25 cellular contexts compared by ENCODE assay signal in genomic region chr10:110175406-110175805, GRCh38. TPM values are rescaled to one million over a fixed set of nuclear protein-coding genes. Genes with fewer than 3 reads are reported as not detected.
DNase-seq lines count a peak whose midpoint lies in the region; ATAC-seq, FAIRE-seq and TF ChIP-seq lines count a peak whose summit lies in the region.
"Had no signal": no experiment of that assay in that cellular context is flagged by ENCODE, and none has a peak within 500 bp of the region (broad histone marks: within the 10 kb centered on the region; RNA-seq: fewer than 3 reads in every experiment).

No MANE protein-coding gene starts in this region.

- DNase-seq in HT1080 (ENCODE audit: low read depth) (peak; percentile 28), astrocyte of the spinal cord (ENCODE audit: low read depth, low spot score) (peak; percentile 0), heart right ventricle (peak in 1 of 2 donors; percentile 23), small intestine (peak; percentile 66), hippocampal formation (lab: John Stamatoyannopoulos, UW) (no peak), HuH-7.5 (ENCODE audit: low spot score) (no peak)
- DNase-seq in activated naive CD4-positive, alpha-beta T cell treated with Interleukin-2 at 50 U/mL for 16 hours, result no peak
- DNase-seq: activated CD4-positive, alpha-beta T cell treated with anti-CD3 and anti-CD28 coated beads, Interleukin-2, amount 10 ng/mL, durations not matched to agents 24 days and 14 days; activated gamma-delta T cell; amniotic stem cell; CD4-positive, alpha-beta memory T cell; DMS153; effector memory CD4-positive, alpha-beta T cell; mesenchymal stem cell; naive B cell; NCI-H187 treated with DMSO at 0.1 percent for 48 hours; NCI-H2227 treated with DMSO at 0.1 percent for 48 hours; NCI-H82; pancreas; stimulated activated CD4-positive, alpha-beta T cell treated with anti-CD3 and anti-CD28 coated beads, Interleukin-1b, Interleukin-23, amount 100 ng/mL, for 48 hours had no signal

- in situ Hi-C loops in astrocyte of the spinal cord (cut with HindIII; ENCODE audit: low sequenced_read_pairs), result no loop called here

- peaks cover 2 to 40% (median 20%) of the 10 kb centered on the region in 9 donors for H3K4me1 ChIP-seq in heart right ventricle
- peaks cover 0 to 2% of the 10 kb centered on the region in 2 donors for H3K4me1 ChIP-seq in small intestine (ENCODE audit: control insufficient read depth in 2 of 2, insufficient read depth in 1 of 2, low read depth in 1 of 2, low read length in 1 of 2)
- H3K4me1 ChIP-seq: pancreas had no signal

- H3K27ac ChIP-seq in heart right ventricle (peak overlapping the region in 9 of 10 donors; percentile 52 to 86 (median 79)), small intestine (ENCODE audit: low read depth in 1 of 2, low read length in 1 of 2) (no peak overlapping the region)
- H3K27ac ChIP-seq: pancreas, SJSA1 had no signal

- H3K36me3 ChIP-seq in heart right ventricle, result no peaks in the 10 kb centered on the region
- no peaks in the 10 kb centered on the region for H3K36me3 ChIP-seq in small intestine (ENCODE audit: control insufficient read depth in 2 of 2, insufficient read depth in 2 of 2, low read length in 2 of 2)
- H3K36me3 ChIP-seq: pancreas, SJSA1 had no signal

- FAIRE-seq in small intestine (lab: Jason Lieb, UNC), result no peak
- FAIRE-seq: G401.6, islet of Langerhans, pancreas had no signal

- TF ChIP-seq CTCF in astrocyte of the spinal cord (IDR thresholded peaks at IDR 0.05; ENCODE audit: low read depth, low read length) (no peak), heart right ventricle (IDR thresholded peaks at IDR 0.05) (no peak)

- peak; percentile 25 to 84 (median 58) for ATAC-seq in heart right ventricle
- ATAC-seq: sciatic nerve; stimulated activated memory B cell treated with anti-CD40 and anti-IgM and Interleukin-4, amounts not matched to agents 10 μg/mL and 1 μg/mL and 100 μg/mL, for 72 hours had no signal

- intact Hi-C loops in heart right ventricle (cut with DNase I), result no loop called here

- H3K9me3 ChIP-seq in heart right ventricle (no peaks in the 10 kb centered on the region), small intestine (ENCODE audit: control insufficient read depth, low read depth) (no peaks in the 10 kb centered on the region)
- H3K9me3 ChIP-seq: pancreas, SJSA1 had no signal

- no peak overlapping the region for H3K4me3 ChIP-seq in astrocyte of the spinal cord (ENCODE audit: low read depth, low read length)
- H3K4me3 ChIP-seq in heart right ventricle, result no peak overlapping the region
- no peak overlapping the region for H3K4me3 ChIP-seq in small intestine (ENCODE audit: low read depth in 1 of 2, low read length in 2 of 2)
- H3K4me3 ChIP-seq: pancreas, SJSA1 had no signal

- 47 to 62% methylated on average over 2 of the region's 2 CpGs for WGBS in heart right ventricle, 2 donors
- WGBS in small intestine, 3 donors, result 31 to 71% (median 58%) methylated on average over 2 of the region's 2 CpGs

- H3K27me3 ChIP-seq in heart right ventricle (peaks cover 0 to 3% (median 0%) of the 10 kb centered on the region in 7 donors), small intestine (ENCODE audit: control insufficient read depth in 2 of 2, insufficient read depth in 2 of 2, low read length in 2 of 2) (no peaks in the 10 kb centered on the region)
- H3K27me3 ChIP-seq: pancreas, SJSA1 had no signal

RNA-seq across cellular contexts. Expression of gene MXI1, which starts 32.0 kb away (rescaled TPM):
- 12.7 and 18.5 TPM in 2 replicates for total RNA-seq in HT1080 (2014; rRNA removed; shearing (Covaris generic))
- polyA plus RNA-seq in HT1080 (2015; cell fraction: cytosol; rRNA removed), result 19.8 and 24.8 TPM in 2 replicates
- 12.7 and 16.3 TPM in 2 replicates for polyA plus RNA-seq in HT1080 (2015; cell fraction: nucleus; rRNA removed)
- 100 to 1,000 TPM in 1 of 10 donors, 10 to 100 TPM in 9; 48.7 to 100 (median 63.3) TPM for total RNA-seq in heart right ventricle
- polyA plus RNA-seq in heart right ventricle, result 10 to 100 TPM; 27.3 to 30.4 TPM
- 10 to 100 TPM; 12.0 to 19.2 (median 16.8) TPM for polyA plus RNA-seq in small intestine

Comparison
In these comparisons a context has a peak if more than half of its experiments do, and no peak if none do; other contexts are left out.
1. DNase-seq: peak in HT1080 (single experiment), astrocyte of the spinal cord (single experiment) and small intestine (single experiment); none in activated naive CD4-positive, alpha-beta T cell treated with Interleukin-2 at 50 U/mL for 16 hours (single experiment), hippocampal formation (0 of 2) and HuH-7.5 (single experiment).
2. H3K27ac ChIP-seq: peak in heart right ventricle (9 of 10); none in small intestine (0 of 2).